Comparison of ENCODE assay signal across 8 cellular contexts in genomic region chr19:45444318-45445041, GRCh38. TPM values are rescaled to one million over a fixed set of nuclear protein-coding genes. Genes with fewer than 3 reads are reported as not detected.
DNase-seq lines count a peak whose midpoint lies in the region; TF ChIP-seq lines count a peak whose summit lies in the region.

No MANE protein-coding gene starts in this region.

- no peaks in the 10 kb centered on the region for H3K36me3 ChIP-seq in GM23248 (ENCODE audit: low read depth)

- TF ChIP-seq CTCF in coronary artery (IDR thresholded peaks at IDR 0.05), result no peak

- H2AFZ ChIP-seq in GM23248, result peak overlapping the region; percentile 51

- H3K4me3 ChIP-seq in GM23248 (peak overlapping the region; percentile 69), coronary artery (peak overlapping the region; percentile 66)

- H3K27me3 ChIP-seq in GM23248 (replicated peaks; ENCODE audit: insufficient read depth), result no peaks in the 10 kb centered on the region
- H3K27me3 ChIP-seq in layer of hippocampus (ENCODE audit: control insufficient read depth, insufficient read depth, low read length), result no peaks in the 10 kb centered on the region

- H3K9ac ChIP-seq in GM23248, result peak overlapping the region; percentile 96

- H3K4me2 ChIP-seq in GM23248 (ENCODE audit: unreplicated experiment), result peak overlapping the region; percentile 76

- H3K9me3 ChIP-seq in GM23248 (ENCODE audit: low read depth), result no peaks in the 10 kb centered on the region

- in situ Hi-C loops in GM23248 (cut with MboI), result loop anchor here (5.0 kb wide), 1 partner anchor 33 kb away; no protein-coding TSS in a partner anchor

- H3K27ac ChIP-seq in GM23248, result peak overlapping the region; percentile 99
- peak overlapping the region; percentile 93 to 97 for H3K27ac ChIP-seq in coronary artery
- H3K27ac ChIP-seq in layer of hippocampus (ENCODE audit: low read depth, low read length), result peak overlapping the region; percentile 87

- H3K9me2 ChIP-seq in GM23248 (ENCODE audit: insufficient read depth), result no peaks in the 10 kb centered on the region

- no peaks in the 10 kb centered on the region for H3K79me2 ChIP-seq in GM23248 (ENCODE audit: insufficient read depth)

- DNase-seq in DMS153 (lab: John Stamatoyannopoulos, UW), result peak; percentile 51
- DNase-seq in GM23248, result peak; percentile 94
- peak; percentile 52 for DNase-seq in NCI-H2196 treated with DMSO at 0.1 percent for 48 hours (lab: John Stamatoyannopoulos, UW; ENCODE audit: unreplicated experiment)
- peak; percentile 65 to 73 for DNase-seq in activated CD4-positive, alpha-beta T cell treated with anti-CD3 and anti-CD28 coated beads for 4 hours
- DNase-seq in coronary artery (ENCODE audit: low spot score), result peak; percentile 97
- DNase-seq in stimulated activated CD4-positive, alpha-beta T cell treated with anti-CD3 and anti-CD28 coated beads, Interleukin-2, amount 100 ng/mL, for 24 hours, result peak; percentile 80 to 83
- no peak for DNase-seq in cerebellar nuclear complex (lab: John Stamatoyannopoulos, UW)

- WGBS in GM23248 (ENCODE audit: low coverage in 1 of 2, low lambda C conversion rate in 2 of 2, missing lambda C conversion rate in 2 of 2), 2 experiments, result 14 to 21% methylated on average over 33 to 47 of the region's 47 CpGs

- H3K4me1 ChIP-seq in GM23248 (ENCODE audit: insufficient read depth), result peaks cover 11% of the 10 kb centered on the region

- H3F3A ChIP-seq in GM23248 (ENCODE audit: insufficient read depth), result peaks cover 29% of the 10 kb centered on the region

- H4K20me1 ChIP-seq in GM23248 (ENCODE audit: insufficient read depth), result no peaks in the 10 kb centered on the region

RNA-seq across cellular contexts. Expression of gene ERCC1, which starts 20.8 kb away (rescaled TPM):
- 63.0 and 79.8 TPM in 2 replicates for total RNA-seq in GM23248 (2014; rRNA removed; shearing (Covaris generic))
- 89.0 and 90.9 TPM in 2 replicates for polyA plus RNA-seq in GM23248 (2016; fragmentation: Nextera tagmentation; extraction: Ambion mirVana)

RNA-seq across cellular contexts. Expression of gene FOSB, which starts 23.3 kb away (rescaled TPM):
- total RNA-seq in GM23248 (2014; rRNA removed; shearing (Covaris generic)), result 11.9 and 16.1 TPM in 2 replicates
- 4.8 and 8.3 TPM in 2 replicates for polyA plus RNA-seq in GM23248 (2016; fragmentation: Nextera tagmentation; extraction: Ambion mirVana)

RNA-seq across cellular contexts. Expression of gene POLR1G, which starts 38.0 kb away (rescaled TPM):
- 3.9 and 8.8 TPM in 2 replicates for total RNA-seq in GM23248 (2014; rRNA removed; shearing (Covaris generic))
- polyA plus RNA-seq in GM23248 (2016; fragmentation: Nextera tagmentation; extraction: Ambion mirVana), result 7.2 and 10.8 TPM in 2 replicates

RNA-seq across cellular contexts. Expression of gene PPP1R13L, which starts 39.6 kb away (rescaled TPM):
- 3.9 and 36.5 TPM in 2 replicates for total RNA-seq in GM23248 (2014; rRNA removed; shearing (Covaris generic))
- 6.2 and 6.4 TPM in 2 replicates for polyA plus RNA-seq in GM23248 (2016; fragmentation: Nextera tagmentation; extraction: Ambion mirVana)

RNA-seq across cellular contexts. Expression of gene RTN2, which starts 52.4 kb away (rescaled TPM):
- 14.8 and 19.6 TPM in 2 replicates for total RNA-seq in GM23248 (2014; rRNA removed; shearing (Covaris generic))
- polyA plus RNA-seq in GM23248 (2016; fragmentation: Nextera tagmentation; extraction: Ambion mirVana), result 7.8 and 8.2 TPM in 2 replicates

Comparison
In these comparisons a context has a peak if more than half of its experiments do, and no peak if none do; other contexts are left out.
1. DNase-seq: peak in DMS153 (single experiment), GM23248 (single experiment), NCI-H2196 treated with DMSO at 0.1 percent for 48 hours (single experiment), activated CD4-positive, alpha-beta T cell treated with anti-CD3 and anti-CD28 coated beads for 4 hours (2 of 2), coronary artery (single experiment) and stimulated activated CD4-positive, alpha-beta T cell treated with anti-CD3 and anti-CD28 coated beads, Interleukin-2, amount 100 ng/mL, for 24 hours (2 of 2); none in cerebellar nuclear complex (0 of 2).
2. Peak in every context shown above with its lines, with median percentiles within 50 percentile points of each other: H3K27ac ChIP-seq.